ENCODE assay signal across 1 cellular context in the genomic region with DNA sequence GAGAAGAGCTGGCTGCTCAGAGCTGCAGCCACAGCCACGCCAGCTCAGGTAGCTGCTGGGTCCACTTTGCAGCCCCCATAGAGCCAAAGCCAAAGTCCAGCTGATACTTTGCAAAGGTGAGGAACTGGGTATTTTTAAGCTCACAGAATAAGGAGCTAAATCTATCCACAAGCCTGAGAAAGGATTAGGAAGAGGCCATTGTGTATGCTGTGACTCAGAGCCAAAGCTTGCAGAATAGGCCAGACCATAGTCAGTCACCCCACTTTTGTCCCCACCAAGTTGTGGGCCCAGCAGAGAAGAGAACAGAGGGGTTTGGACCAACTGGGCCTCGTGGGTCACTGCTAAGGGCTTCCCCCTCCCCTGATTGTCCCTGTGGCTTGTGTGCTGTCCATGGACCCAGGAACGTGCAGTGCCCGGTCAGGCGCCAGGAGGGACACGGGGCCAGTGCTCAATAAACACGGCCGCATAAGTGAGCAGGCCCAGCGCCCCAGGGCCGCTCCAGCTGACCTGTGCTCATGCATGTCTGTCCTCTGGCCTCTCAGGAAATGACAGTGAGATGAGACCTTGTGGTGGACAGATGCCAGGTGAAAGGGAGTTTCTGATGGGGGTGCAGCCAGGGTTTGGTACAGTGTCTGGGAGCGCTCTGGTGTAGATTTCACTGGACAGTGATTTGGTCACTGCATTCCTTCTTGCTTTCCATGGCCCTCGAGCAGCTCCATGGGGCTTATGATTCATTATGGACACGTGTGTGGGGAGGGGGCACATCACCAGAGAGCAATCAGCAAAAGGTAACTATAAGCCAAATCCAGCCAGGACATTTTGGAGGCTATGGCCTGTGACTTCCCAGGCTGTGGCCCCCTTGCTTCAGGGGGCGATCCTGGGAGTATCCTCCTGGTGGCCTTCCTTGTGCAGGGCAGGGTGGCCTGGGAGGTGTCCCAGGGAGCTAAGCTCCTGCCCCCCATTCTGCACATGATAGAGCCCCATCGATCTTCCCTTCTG.
TF ChIP-seq lines count a peak whose summit lies in the region.

No MANE protein-coding gene starts in this region.

TF ChIP-seq in HepG2, 621 proteins besides CTCF, POLR2A, EP300 and RAD21 (continued from another document and continues in another):
- TF ChIP-seq ZFP91 (CRISPR knock-in tag; IDR thresholded peaks at IDR 0.05; ENCODE audit: borderline replicate concordance) (0 out of 2 replicates have a peak, but pooled peaks have one; percentile 16), NFRKB (IDR thresholded peaks at IDR 0.05) (no peak), TCF12 (IDR thresholded peaks at IDR 0.05) (no peak), TCF12 (CRISPR knock-in tag; IDR thresholded peaks at IDR 0.05) (no peak), KMT2B (CRISPR knock-in tag; IDR thresholded peaks at IDR 0.05) (no peak), RBFOX2 (IDR thresholded peaks at IDR 0.05; ENCODE audit: low read depth, low read length) (peak; percentile 29; the same call in 1 of the 2 replicates), SAFB2 (CRISPR knock-in tag; IDR thresholded peaks at IDR 0.05; ENCODE audit: borderline replicate concordance, low read depth) (0 out of 2 replicates have a peak, but pooled peaks have one; percentile 73), TEAD3 (CRISPR knock-in tag; optimal IDR thresholded peaks at IDR 0.05; ENCODE audit: borderline replicate concordance) (peak; percentile 39), ZNF788 (CRISPR knock-in tag; IDR thresholded peaks at IDR 0.05; ENCODE audit: borderline replicate concordance) (0 out of 2 replicates have a peak, but pooled peaks have one; percentile 11), HIC2 (CRISPR knock-in tag; IDR thresholded peaks at IDR 0.05; ENCODE audit: low read depth) (0 out of 2 replicates have a peak, but pooled peaks have one; percentile 45), PBX2 (CRISPR knock-in tag; IDR thresholded peaks at IDR 0.05) (no peak), ZSCAN25 (CRISPR knock-in tag; IDR thresholded peaks at IDR 0.05) (peak; percentile 47; the same call in 1 of the 2 replicates), ZNF552 (CRISPR knock-in tag; IDR thresholded peaks at IDR 0.05; ENCODE audit: borderline replicate concordance) (peak; percentile 42; the same call in 1 of the 2 replicates), SOX6 (IDR thresholded peaks at IDR 0.05) (no peak), SOX6 (CRISPR knock-in tag; IDR thresholded peaks at IDR 0.05) (peak; percentile 33; the same call in 1 of the 2 replicates), SAP130 (CRISPR knock-in tag; IDR thresholded peaks at IDR 0.05; ENCODE audit: low read depth) (peak; percentile 56; the same call in 1 of the 2 replicates), FOSL2 (CRISPR knock-in tag; IDR thresholded peaks at IDR 0.05) (peak; percentile 23; the same call in 1 of the 2 replicates), CBX2 (IDR thresholded peaks at IDR 0.05; ENCODE audit: low read depth, low read length) (peak; percentile 53; the same call in 1 of the 2 replicates), CBX2 (CRISPR knock-in tag; IDR thresholded peaks at IDR 0.05; ENCODE audit: low read depth) (0 out of 2 replicates have a peak, but pooled peaks have one; percentile 43), AGO1 (IDR thresholded peaks at IDR 0.05; ENCODE audit: low read depth, low read length, poor library complexity, severe bottlenecking) (no peak), BCL6 (CRISPR knock-in tag; IDR thresholded peaks at IDR 0.05) (no peak), ZNF883 (CRISPR knock-in tag; IDR thresholded peaks at IDR 0.05; ENCODE audit: not compliant biosample characterization) (peak; percentile 19), ATF7 (IDR thresholded peaks at IDR 0.05) (no peak), ATF7 (CRISPR knock-in tag; IDR thresholded peaks at IDR 0.05) (peak; percentile 58; the same call in 1 of the 2 replicates), NR2F6 (IDR thresholded peaks at IDR 0.05) (no peak), NR2F6 (CRISPR knock-in tag; IDR thresholded peaks at IDR 0.05) (0 out of 2 replicates have a peak, but pooled peaks have one; percentile 46), FOXP4 (CRISPR knock-in tag; IDR thresholded peaks at IDR 0.05) (0 out of 2 replicates have a peak, but pooled peaks have one; percentile 13), ZFYVE20 (CRISPR knock-in tag; IDR thresholded peaks at IDR 0.05; ENCODE audit: borderline replicate concordance, low read depth) (0 out of 2 replicates have a peak, but pooled peaks have one; percentile 28), TAF1 (CRISPR knock-in tag; IDR thresholded peaks at IDR 0.05) (0 out of 2 replicates have a peak, but pooled peaks have one; percentile 16), TGIF2 (CRISPR knock-in tag; IDR thresholded peaks at IDR 0.05) (peak; percentile 56; the same call in 1 of the 2 replicates), SIX4 (CRISPR knock-in tag; IDR thresholded peaks at IDR 0.05) (no peak)
- TF ChIP-seq, protein P1, sequence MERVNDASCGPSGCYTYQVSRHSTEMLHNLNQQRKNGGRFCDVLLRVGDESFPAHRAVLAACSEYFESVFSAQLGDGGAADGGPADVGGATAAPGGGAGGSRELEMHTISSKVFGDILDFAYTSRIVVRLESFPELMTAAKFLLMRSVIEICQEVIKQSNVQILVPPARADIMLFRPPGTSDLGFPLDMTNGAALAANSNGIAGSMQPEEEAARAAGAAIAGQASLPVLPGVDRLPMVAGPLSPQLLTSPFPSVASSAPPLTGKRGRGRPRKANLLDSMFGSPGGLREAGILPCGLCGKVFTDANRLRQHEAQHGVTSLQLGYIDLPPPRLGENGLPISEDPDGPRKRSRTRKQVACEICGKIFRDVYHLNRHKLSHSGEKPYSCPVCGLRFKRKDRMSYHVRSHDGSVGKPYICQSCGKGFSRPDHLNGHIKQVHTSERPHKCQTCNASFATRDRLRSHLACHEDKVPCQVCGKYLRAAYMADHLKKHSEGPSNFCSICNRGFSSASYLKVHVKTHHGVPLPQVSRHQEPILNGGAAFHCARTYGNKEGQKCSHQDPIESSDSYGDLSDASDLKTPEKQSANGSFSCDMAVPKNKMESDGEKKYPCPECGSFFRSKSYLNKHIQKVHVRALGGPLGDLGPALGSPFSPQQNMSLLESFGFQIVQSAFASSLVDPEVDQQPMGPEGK (CRISPR knock-in tag; IDR thresholded peaks at IDR 0.05): peak; percentile 46
- TF ChIP-seq, protein P2, sequence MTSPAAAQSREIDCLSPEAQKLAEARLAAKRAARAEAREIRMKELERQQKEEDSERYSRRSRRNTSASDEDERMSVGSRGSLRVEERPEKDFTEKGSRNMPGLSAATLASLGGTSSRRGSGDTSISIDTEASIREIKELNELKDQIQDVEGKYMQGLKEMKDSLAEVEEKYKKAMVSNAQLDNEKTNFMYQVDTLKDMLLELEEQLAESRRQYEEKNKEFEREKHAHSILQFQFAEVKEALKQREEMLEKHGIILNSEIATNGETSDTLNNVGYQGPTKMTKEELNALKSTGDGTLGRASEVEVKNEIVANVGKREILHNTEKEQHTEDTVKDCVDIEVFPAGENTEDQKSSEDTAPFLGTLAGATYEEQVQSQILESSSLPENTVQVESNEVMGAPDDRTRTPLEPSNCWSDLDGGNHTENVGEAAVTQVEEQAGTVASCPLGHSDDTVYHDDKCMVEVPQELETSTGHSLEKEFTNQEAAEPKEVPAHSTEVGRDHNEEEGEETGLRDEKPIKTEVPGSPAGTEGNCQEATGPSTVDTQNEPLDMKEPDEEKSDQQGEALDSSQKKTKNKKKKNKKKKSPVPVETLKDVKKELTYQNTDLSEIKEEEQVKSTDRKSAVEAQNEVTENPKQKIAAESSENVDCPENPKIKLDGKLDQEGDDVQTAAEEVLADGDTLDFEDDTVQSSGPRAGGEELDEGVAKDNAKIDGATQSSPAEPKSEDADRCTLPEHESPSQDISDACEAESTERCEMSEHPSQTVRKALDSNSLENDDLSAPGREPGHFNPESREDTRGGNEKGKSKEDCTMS (CRISPR knock-in tag; conservative IDR thresholded peaks at IDR 0.05): no peak
- TF ChIP-seq, protein P3, sequence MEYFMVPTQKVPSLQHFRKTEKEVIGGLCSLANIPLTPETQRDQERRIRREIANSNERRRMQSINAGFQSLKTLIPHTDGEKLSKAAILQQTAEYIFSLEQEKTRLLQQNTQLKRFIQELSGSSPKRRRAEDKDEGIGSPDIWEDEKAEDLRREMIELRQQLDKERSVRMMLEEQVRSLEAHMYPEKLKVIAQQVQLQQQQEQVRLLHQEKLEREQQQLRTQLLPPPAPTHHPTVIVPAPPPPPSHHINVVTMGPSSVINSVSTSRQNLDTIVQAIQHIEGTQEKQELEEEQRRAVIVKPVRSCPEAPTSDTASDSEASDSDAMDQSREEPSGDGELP (IDR thresholded peaks at IDR 0.05; ENCODE audit: borderline replicate concordance, low read depth): peak; percentile 82; the same call in 1 of the 2 replicates
- TF ChIP-seq, protein P4, sequence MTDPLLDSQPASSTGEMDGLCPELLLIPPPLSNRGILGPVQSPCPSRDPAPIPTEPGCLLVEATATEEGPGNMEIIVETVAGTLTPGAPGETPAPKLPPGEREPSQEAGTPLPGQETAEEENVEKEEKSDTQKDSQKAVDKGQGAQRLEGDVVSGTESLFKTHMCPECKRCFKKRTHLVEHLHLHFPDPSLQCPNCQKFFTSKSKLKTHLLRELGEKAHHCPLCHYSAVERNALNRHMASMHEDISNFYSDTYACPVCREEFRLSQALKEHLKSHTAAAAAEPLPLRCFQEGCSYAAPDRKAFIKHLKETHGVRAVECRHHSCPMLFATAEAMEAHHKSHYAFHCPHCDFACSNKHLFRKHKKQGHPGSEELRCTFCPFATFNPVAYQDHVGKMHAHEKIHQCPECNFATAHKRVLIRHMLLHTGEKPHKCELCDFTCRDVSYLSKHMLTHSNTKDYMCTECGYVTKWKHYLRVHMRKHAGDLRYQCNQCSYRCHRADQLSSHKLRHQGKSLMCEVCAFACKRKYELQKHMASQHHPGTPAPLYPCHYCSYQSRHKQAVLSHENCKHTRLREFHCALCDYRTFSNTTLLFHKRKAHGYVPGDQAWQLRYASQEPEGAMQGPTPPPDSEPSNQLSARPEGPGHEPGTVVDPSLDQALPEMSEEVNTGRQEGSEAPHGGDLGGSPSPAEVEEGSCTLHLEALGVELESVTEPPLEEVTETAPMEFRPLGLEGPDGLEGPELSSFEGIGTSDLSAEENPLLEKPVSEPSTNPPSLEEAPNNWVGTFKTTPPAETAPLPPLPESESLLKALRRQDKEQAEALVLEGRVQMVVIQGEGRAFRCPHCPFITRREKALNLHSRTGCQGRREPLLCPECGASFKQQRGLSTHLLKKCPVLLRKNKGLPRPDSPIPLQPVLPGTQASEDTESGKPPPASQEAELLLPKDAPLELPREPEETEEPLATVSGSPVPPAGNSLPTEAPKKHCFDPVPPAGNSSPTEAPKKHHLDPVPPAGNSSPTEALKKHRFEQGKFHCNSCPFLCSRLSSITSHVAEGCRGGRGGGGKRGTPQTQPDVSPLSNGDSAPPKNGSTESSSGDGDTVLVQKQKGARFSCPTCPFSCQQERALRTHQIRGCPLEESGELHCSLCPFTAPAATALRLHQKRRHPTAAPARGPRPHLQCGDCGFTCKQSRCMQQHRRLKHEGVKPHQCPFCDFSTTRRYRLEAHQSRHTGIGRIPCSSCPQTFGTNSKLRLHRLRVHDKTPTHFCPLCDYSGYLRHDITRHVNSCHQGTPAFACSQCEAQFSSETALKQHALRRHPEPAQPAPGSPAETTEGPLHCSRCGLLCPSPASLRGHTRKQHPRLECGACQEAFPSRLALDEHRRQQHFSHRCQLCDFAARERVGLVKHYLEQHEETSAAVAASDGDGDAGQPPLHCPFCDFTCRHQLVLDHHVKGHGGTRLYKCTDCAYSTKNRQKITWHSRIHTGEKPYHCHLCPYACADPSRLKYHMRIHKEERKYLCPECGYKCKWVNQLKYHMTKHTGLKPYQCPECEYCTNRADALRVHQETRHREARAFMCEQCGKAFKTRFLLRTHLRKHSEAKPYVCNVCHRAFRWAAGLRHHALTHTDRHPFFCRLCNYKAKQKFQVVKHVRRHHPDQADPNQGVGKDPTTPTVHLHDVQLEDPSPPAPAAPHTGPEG (CRISPR knock-in tag; IDR thresholded peaks at IDR 0.05): 0 out of 2 replicates have a peak, but pooled peaks have one; percentile 19
